ENCODE assay signal across 8 cellular contexts in genomic region chr22:30262917-30263741, GRCh38. TPM values are rescaled to one million over a fixed set of nuclear protein-coding genes. Genes with fewer than 3 reads are reported as not detected.
A peak's percentile ranks its signal among the peaks of the same experiment; 100 is the strongest.
DNase-seq lines count a peak whose midpoint lies in the region; ATAC-seq and TF ChIP-seq lines count a peak whose summit lies in the region.

No MANE protein-coding gene starts in this region.

- no CpG with 5 or more reads among the region's 27 CpGs for WGBS in neuronal stem cell (ENCODE audit: extremely low coverage in 2 of 2, insufficient read length in 2 of 2, insufficient replicate concordance in 1 of 2), 2 donors

- peak overlapping the region; percentile 83 for H2AFZ ChIP-seq in PC-3 (ENCODE audit: low read length)
- H2AFZ ChIP-seq in neuronal stem cell (ENCODE audit: low read length), result peak overlapping the region; percentile 81

- ATAC-seq in PC-3, result peak; percentile 48
- no peak for ATAC-seq in activated T-cell treated with anti-CD3 and anti-CD28 coated beads, Interleukin-2, amount 50 U/mL, for 4 hours
- no peak for ATAC-seq in GM21717 (IDR thresholded peaks at IDR 0.05; ENCODE audit: unreplicated experiment)

- H3K27me3 ChIP-seq in HAP-1 (ENCODE audit: low read depth) (no peaks in the 10 kb centered on the region), PC-3 (ENCODE audit: low read length) (no peaks in the 10 kb centered on the region), neuronal stem cell (ENCODE audit: control insufficient read depth in 3 of 3, insufficient read depth in 3 of 3, low read depth in 1 of 3, low read length in 3 of 3) (peaks cover 0 to 8% (median 0%) of the 10 kb centered on the region in 3 experiments)

- H3K9me3 ChIP-seq in HAP-1 (no peaks in the 10 kb centered on the region), PC-3 (ENCODE audit: low read length) (no peaks in the 10 kb centered on the region), neuronal stem cell (replicated peaks in 1 of 2; ENCODE audit: control insufficient read depth in 2 of 2, insufficient read depth in 1 of 2, low read depth in 1 of 2, low read length in 2 of 2) (peaks cover 0 to 2% of the 10 kb centered on the region in 2 donors)

- H3K36me3 ChIP-seq in HAP-1 (replicated peaks) (no peaks in the 10 kb centered on the region), PC-3 (ENCODE audit: low read depth, low read length) (no peaks in the 10 kb centered on the region), neuronal stem cell (replicated peaks in 1 of 2; ENCODE audit: control insufficient read depth in 2 of 2, insufficient read depth in 2 of 2, low read length in 2 of 2) (no peaks in the 10 kb centered on the region)

- no peak overlapping the region for H2BK12ac ChIP-seq in neuronal stem cell (ENCODE audit: low read length)

- H4K8ac ChIP-seq in neuronal stem cell (ENCODE audit: low read depth, low read length), result no peak overlapping the region

- H2BK15ac ChIP-seq in neuronal stem cell (ENCODE audit: low read length), result peak overlapping the region; percentile 87

- H3K9me3 Mint-ChIP-seq in activated T-cell treated with anti-CD3 and anti-CD28 coated beads, Interleukin-2, amount 50 U/mL, for 4 hours, result no peaks in the 10 kb centered on the region

- POLR2A ChIA-PET in PC-3 (lab: Charles Lee; ENCODE audit: unreplicated experiment), result no interaction called here

- H3F3A ChIP-seq in PC-3 (ENCODE audit: low read length, unreplicated experiment), result no peaks in the 10 kb centered on the region

- H3K4me3 ChIP-seq in AG10803 (ENCODE audit: low read length) (peak overlapping the region; percentile 35; the same call in 1 of the 2 replicates), HAP-1 (no peak overlapping the region), PC-3 (ENCODE audit: low read length) (peak overlapping the region; percentile 45; the same call in 1 of the 2 replicates), fibroblast of mammary gland (ENCODE audit: control insufficient read depth, low read depth, low read length) (no peak overlapping the region), neuronal stem cell (ENCODE audit: low read length in 2 of 2) (no peak overlapping the region)

- H3K9me2 ChIP-seq in PC-3 (replicated peaks; ENCODE audit: low read length), result no peaks in the 10 kb centered on the region

- DNase-seq in AG10803 (ENCODE audit: low read depth) (peak; percentile 41), HAP-1 (ENCODE audit: low spot score in 2 of 2) (peak; percentile 48 to 94), PC-3 (peak; percentile 72), fibroblast of mammary gland (ENCODE audit: low read depth) (peak; percentile 53), neuronal stem cell (ENCODE audit: low spot score) (peak; percentile 80), substantia nigra (lab: John Stamatoyannopoulos, UW) (peak in 43 of 49 donors; percentile 7 to 80 (median 53))
- DNase-seq in activated T-cell treated with anti-CD3 and anti-CD28 coated beads, Interleukin-2, amount 50 U/mL, for 4 hours, result peak; percentile 84

- no peak overlapping the region for H3K4ac ChIP-seq in neuronal stem cell (ENCODE audit: low read length)

- H2AK5ac ChIP-seq in neuronal stem cell (ENCODE audit: low read depth, low read length), result peak overlapping the region; percentile 41

- intact Hi-C loops in PC-3 (cut with micrococcal nuclease), result no loop called here

- H3K27ac ChIP-seq in PC-3 (ENCODE audit: low read length) (no peak overlapping the region; the same call in 1 of the 2 replicates), neuronal stem cell (replicated peaks; ENCODE audit: low read length) (no peak overlapping the region), substantia nigra (ENCODE audit: low read depth, low read length, poor library complexity, severe bottlenecking) (no peak overlapping the region)

- CTCF ChIA-PET in PC-3 (lab: Charles Lee), result interaction anchor here (1.0 to 1.1 kb wide), 2 partner anchors 25 to 64 kb away, joined by 3 to 4 read pairs; partner anchors contain the start of gene TBC1D10A

- peaks cover 9% of the 10 kb centered on the region for H3K79me2 ChIP-seq in PC-3 (ENCODE audit: low read length)

- H3K14ac ChIP-seq in neuronal stem cell (ENCODE audit: low read length), result peak overlapping the region; percentile 57

- no peak overlapping the region for H2BK5ac ChIP-seq in neuronal stem cell (ENCODE audit: low read length)

- no TSS peak for BruUV-seq in PC-3 (replicated peaks; lab: Mats Ljungman, UMichigan)

- H4K91ac ChIP-seq in neuronal stem cell (ENCODE audit: low read depth, low read length, poor library complexity), result no peak overlapping the region

- H3K79me1 ChIP-seq in neuronal stem cell (ENCODE audit: low read depth, low read length), result no peaks in the 10 kb centered on the region

- TF ChIP-seq CTCF in AG10803 (conservative IDR thresholded peaks at IDR 0.05; ENCODE audit: low read length) (peak; percentile 90), PC-3 (conservative IDR thresholded peaks at IDR 0.05; ENCODE audit: low read depth, low read length) (peak; percentile 83), fibroblast of mammary gland (conservative IDR thresholded peaks at IDR 0.05; ENCODE audit: control insufficient read depth, insufficient read depth, low read depth, low read length) (peak; percentile 87)

- H4K20me1 ChIP-seq in PC-3 (ENCODE audit: low read length), result no peaks in the 10 kb centered on the region

- peak overlapping the region; percentile 86 for H3K18ac ChIP-seq in neuronal stem cell (ENCODE audit: low read length)

- no peak overlapping the region for H2BK120ac ChIP-seq in neuronal stem cell (ENCODE audit: low read depth, low read length)

- H3K9ac ChIP-seq in PC-3 (ENCODE audit: low read length) (peak overlapping the region; percentile 60), neuronal stem cell (ENCODE audit: low read depth, low read length, poor library complexity) (no peak overlapping the region)

- H3K23ac ChIP-seq in neuronal stem cell (ENCODE audit: low read depth, low read length, poor library complexity), result no peak overlapping the region

- peaks cover 6% of the 10 kb centered on the region for H3K36me3 Mint-ChIP-seq in activated T-cell treated with anti-CD3 and anti-CD28 coated beads, Interleukin-2, amount 50 U/mL, for 4 hours (ENCODE audit: insufficient read depth)

- H3K27me3 Mint-ChIP-seq in activated T-cell treated with anti-CD3 and anti-CD28 coated beads, Interleukin-2, amount 50 U/mL, for 4 hours (ENCODE audit: low read depth), result no peaks in the 10 kb centered on the region

- peak overlapping the region; percentile 74 for H3K4me3 Mint-ChIP-seq in activated T-cell treated with anti-CD3 and anti-CD28 coated beads, Interleukin-2, amount 50 U/mL, for 4 hours

- H3K4me1 ChIP-seq in HAP-1 (peaks cover 4% of the 10 kb centered on the region), PC-3 (ENCODE audit: insufficient read depth, low read length) (peaks cover 15% of the 10 kb centered on the region), neuronal stem cell (ENCODE audit: control insufficient read depth in 2 of 2, insufficient read depth in 1 of 2, low read depth in 1 of 2, low read length in 2 of 2) (peaks cover 1 to 18% of the 10 kb centered on the region in 2 donors)

- H3K4me2 ChIP-seq in PC-3 (ENCODE audit: low read length) (peak overlapping the region; percentile 71), neuronal stem cell (ENCODE audit: insufficient read depth, low read length, poor library complexity, severe bottlenecking) (no peak overlapping the region)

- in situ Hi-C loops in HAP-1 (cut with MboI; ENCODE audit: low sequenced_read_pairs), result loop anchor here (5.0 kb wide), 1 partner anchor 156 kb away; no protein-coding TSS in a partner anchor

- peaks cover 39% of the 10 kb centered on the region for H3K4me1 Mint-ChIP-seq in activated T-cell treated with anti-CD3 and anti-CD28 coated beads, Interleukin-2, amount 50 U/mL, for 4 hours (ENCODE audit: low read depth)

RNA-seq across cellular contexts. Expression of gene OSM, which starts 3.5 kb away (rescaled TPM):
- not detected in 2 replicates for total RNA-seq in PC-3 (2014; rRNA removed)
- total RNA-seq in activated T-cell treated with anti-CD3 and anti-CD28 coated beads, Interleukin-2, amount 50 U/mL, for 4 hours, result 10 to 100 TPM; 18.4 to 30.7 (median 22.2) TPM
- 0.01 TPM for polyA plus RNA-seq in neuronal stem cell (2013, experiment 1 of 2)
- 0.04 TPM for polyA plus RNA-seq in neuronal stem cell (2013, experiment 2 of 2)

RNA-seq across cellular contexts. Expression of gene LIF, which starts 16.6 kb away (rescaled TPM):
- 64.1 and 71.6 TPM in 2 replicates for total RNA-seq in PC-3 (2014; rRNA removed)
- 100 to 1,000 TPM; 226 to 440 (median 307) TPM for total RNA-seq in activated T-cell treated with anti-CD3 and anti-CD28 coated beads, Interleukin-2, amount 50 U/mL, for 4 hours
- 1.4 TPM for polyA plus RNA-seq in neuronal stem cell (2013, experiment 1 of 2)
- 1.4 TPM for polyA plus RNA-seq in neuronal stem cell (2013, experiment 2 of 2)

RNA-seq across cellular contexts. Expression of gene CASTOR1, which starts 26.2 kb away (rescaled TPM):
- 4.2 and 6.1 TPM in 2 replicates for total RNA-seq in PC-3 (2014; rRNA removed)
- total RNA-seq in activated T-cell treated with anti-CD3 and anti-CD28 coated beads, Interleukin-2, amount 50 U/mL, for 4 hours, result 1 to 10 TPM; 1.1 to 2.9 (median 2.4) TPM
- polyA plus RNA-seq in neuronal stem cell (2013, experiment 1 of 2), result 13.2 TPM
- polyA plus RNA-seq in neuronal stem cell (2013, experiment 2 of 2), result 14.0 TPM

Comparison
In these comparisons a context has a peak if more than half of its experiments do, and no peak if none do; other contexts are left out.
1. H3K4me3 ChIP-seq: peak in AG10803 (single experiment) and PC-3 (single experiment); none in HAP-1 (single experiment), fibroblast of mammary gland (single experiment) and neuronal stem cell (0 of 2).
2. RNA of gene OSM, which starts 3.5 kb away (total RNA-seq): 18.4 to 30.7 TPM in activated T-cell treated with anti-CD3 and anti-CD28 coated beads, Interleukin-2, amount 50 U/mL, for 4 hours; not detected in PC-3; every median in the first group is over 10 times any median in the second.
3. Peak in every context shown above with its lines, with median percentiles within 50 percentile points of each other: DNase-seq and CTCF ChIP-seq.